Comparison of ENCODE assay signal across 35 cellular contexts in genomic region chr5:61535828-61536227, GRCh38.
"Had no signal": no experiment of that assay in that cellular context is flagged by ENCODE, and none has a peak within 500 bp of the region (broad histone marks: within the 10 kb centered on the region; RNA-seq: fewer than 3 reads in every experiment).

No MANE protein-coding gene starts in this region.

- H3K4me3 ChIP-seq: MG63 had no signal

- DNase-seq: Karpas-422, Kasumi-1, KG1, MG63, MM.1S, MV-4-11, NCI-H1048, NCI-H1092, NCI-H1092 treated with DMSO at 0.1 percent for 48 hours, NCI-H1105, NCI-H1105 treated with DMSO at 0.1 percent for 48 hours, NCI-H1417, NCI-H1417 treated with DMSO at 0.1 percent for 48 hours, NCI-H1436, NCI-H1436 treated with DMSO at 0.1 percent for 48 hours, NCI-H146, NCI-H1694, NCI-H1694 treated with DMSO at 0.1 percent for 48 hours, NCI-H187, NCI-H187 treated with DMSO at 0.1 percent for 48 hours, NCI-H1930, NCI-H2029, NCI-H2029 treated with DMSO at 0.1 percent for 48 hours, NCI-H2081, NCI-H2081 treated with DMSO at 0.1 percent for 48 hours, NCI-H2107, NCI-H2171, NCI-H2171 treated with DMSO at 0.1 percent for 48 hours, NCI-H2227 treated with DMSO at 0.1 percent for 48 hours, NCI-H226, NCI-H345, NCI-H446, NCI-H446 treated with DMSO at 0.1 percent for 48 hours, NCI-H510A had no signal

- H3K9me3 ChIP-seq: MG63 had no signal

- H3K4me2 ChIP-seq: KMS-11 had no signal

- H3K27ac ChIP-seq: KMS-11 had no signal

- H3K27me3 ChIP-seq: MG63 had no signal
